Comparison of ENCODE assay signal across 16 cellular contexts in the genomic region with DNA sequence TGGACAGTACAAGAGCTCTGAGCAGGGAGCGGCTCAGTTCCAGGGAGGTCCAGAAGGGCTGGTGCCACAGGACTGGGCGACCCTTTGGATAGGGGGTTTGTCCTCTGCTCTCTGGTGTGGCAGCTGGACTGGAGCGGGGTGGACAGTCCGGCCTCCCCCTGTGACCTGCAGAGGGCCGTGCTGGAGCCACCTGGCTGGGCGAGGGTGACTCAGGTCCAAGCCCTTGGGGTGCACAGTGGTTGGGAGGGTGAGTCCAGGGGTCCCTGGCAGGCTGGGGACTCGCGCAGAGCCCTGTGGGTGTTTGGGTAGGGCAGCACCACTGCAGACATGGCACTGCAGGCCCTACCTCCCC. TPM values are rescaled to one million over a fixed set of nuclear protein-coding genes. Genes with fewer than 3 reads are reported as not detected.
DNase-seq lines count a peak whose midpoint lies in the region; TF ChIP-seq lines count a peak whose summit lies in the region.
"Had no signal": no experiment of that assay in that cellular context is flagged by ENCODE, and none has a peak within 500 bp of the region (broad histone marks: within the 10 kb centered on the region; RNA-seq: fewer than 3 reads in every experiment).

No MANE protein-coding gene starts in this region.

- no peak for TF ChIP-seq EP300 in transverse colon (IDR thresholded peaks at IDR 0.05; ENCODE audit: low read depth)

- CTCF ChIA-PET in mammary epithelial cell (lab: Charles Lee; ENCODE audit: low non-redundant PET), result no interaction called here

- H3K27ac ChIP-seq in breast epithelium, result peak overlapping the region; percentile 40 to 82
- H3K27ac ChIP-seq in mammary epithelial cell (ENCODE audit: insufficient read depth, low read depth, low read length), result no peak overlapping the region
- H3K27ac ChIP-seq in transverse colon, result peak overlapping the region; percentile 59 to 82 (median 66)

- DNase-seq in breast epithelium (ENCODE audit: low spot score in 2 of 2) (no peak), mammary epithelial cell (no peak), neural crest cell (ENCODE audit: low read depth, low spot score) (no peak), transverse colon (no peak), SIG-M5 treated with dmso at 0.1 percent for 504 hours (lab: John Stamatoyannopoulos, UW; ENCODE audit: unreplicated experiment) (no peak), iPS-NIHi11 (ENCODE audit: low spot score) (no peak), progenitor cell of endocrine pancreas (ENCODE audit: low spot score, unreplicated experiment) (no peak)
- DNase-seq: activated T-cell treated with anti-CD3 and anti-CD28 coated beads for 4 hours, Caco-2, dermis blood vessel endothelial cell, NCI-H1048, NCI-H226, retina, T-helper 1 cell had no signal

- TF ChIP-seq CTCF in breast epithelium (IDR thresholded peaks at IDR 0.05) (no peak), mammary epithelial cell (conservative IDR thresholded peaks at IDR 0.05 in 1 of 2, IDR thresholded peaks at IDR 0.05 in 1 of 2; ENCODE audit: extremely low read depth in 1 of 2, insufficient read depth in 1 of 2, low read depth in 1 of 2, low read length in 2 of 2) (no peak), neural crest cell (conservative IDR thresholded peaks at IDR 0.05) (no peak), transverse colon (IDR thresholded peaks at IDR 0.05) (no peak), progenitor cell of endocrine pancreas (IDR thresholded peaks at IDR 0.05; ENCODE audit: unreplicated experiment) (no peak)

- H3K36me3 Mint-ChIP-seq in dendritic cell treated with granulocyte-macrophage colony-stimulating factor and Interleukin-4, amounts not matched to agents 40 ng/mL and 50 ng/mL, for 4 days (ENCODE audit: low read depth), result peaks cover 69% of the 10 kb centered on the region
- H3K36me3 Mint-ChIP-seq in neural crest cell (ENCODE audit: low read depth), result no peaks in the 10 kb centered on the region
- no peaks in the 10 kb centered on the region for H3K36me3 Mint-ChIP-seq in progenitor cell of endocrine pancreas (ENCODE audit: insufficient read depth)

- H3K4me1 Mint-ChIP-seq in dendritic cell treated with granulocyte-macrophage colony-stimulating factor and Interleukin-4, amounts not matched to agents 40 ng/mL and 50 ng/mL, for 4 days (ENCODE audit: low read depth), result peaks cover 66% of the 10 kb centered on the region
- H3K4me1 Mint-ChIP-seq in neural crest cell (peaks cover 24% of the 10 kb centered on the region), progenitor cell of endocrine pancreas (ENCODE audit: low read depth) (peaks cover 1% of the 10 kb centered on the region)

- H3K9ac ChIP-seq in mammary epithelial cell (ENCODE audit: insufficient read depth, low read length), result no peak overlapping the region

- in situ Hi-C loops in mammary epithelial cell (cut with MboI; ENCODE audit: low sequenced_read_pairs in 2 of 2) (no loop called here), transverse colon (cut with MboI; ENCODE audit: low pct_ligation_motif_present in 1 of 4, low pct_unique_long_range_greater_than_20kb in 1 of 4, low sequenced_read_pairs in 3 of 4) (no loop called here)

- no peaks in the 10 kb centered on the region for H4K20me1 ChIP-seq in mammary epithelial cell (ENCODE audit: insufficient read depth, low read length)

- H3K27me3 Mint-ChIP-seq in dendritic cell treated with granulocyte-macrophage colony-stimulating factor and Interleukin-4, amounts not matched to agents 40 ng/mL and 50 ng/mL, for 4 days, result no peaks in the 10 kb centered on the region
- H3K27me3 Mint-ChIP-seq in neural crest cell (ENCODE audit: low read depth) (peaks cover 2% of the 10 kb centered on the region), progenitor cell of endocrine pancreas (peaks cover 13% of the 10 kb centered on the region)
- H3K27me3 Mint-ChIP-seq: stimulated activated naive CD8-positive, alpha-beta T cell treated with anti-CD3 and anti-CD28 coated beads, Interleukin-15, Interleukin-2, amounts not matched to agents 100 ng/mL and 50 ng/mL, for 24 hours had no signal

- H3K36me3 ChIP-seq in breast epithelium (no peaks in the 10 kb centered on the region), mammary epithelial cell (ENCODE audit: insufficient read depth, low read length) (peaks cover 1% of the 10 kb centered on the region), transverse colon (no peaks in the 10 kb centered on the region)

- dilution Hi-C loops in mammary epithelial cell (cut with HindIII; ENCODE audit: low sequenced_read_pairs), result no loop called here

- H3K79me2 ChIP-seq in mammary epithelial cell (ENCODE audit: insufficient read depth, low read length), result peaks cover 8% of the 10 kb centered on the region

- peaks cover 0 to 9% of the 10 kb centered on the region in 2 donors for H3K4me1 ChIP-seq in breast epithelium
- H3K4me1 ChIP-seq in mammary epithelial cell (ENCODE audit: insufficient read depth, low read length), result peaks cover 6% of the 10 kb centered on the region
- peaks cover 25 to 54% (median 35%) of the 10 kb centered on the region in 4 donors for H3K4me1 ChIP-seq in transverse colon

- peak overlapping the region in 1 of 3 donors; percentile 19 for H3K4me3 ChIP-seq in breast epithelium
- no peak overlapping the region for H3K4me3 ChIP-seq in mammary epithelial cell (replicated peaks in 1 of 3; ENCODE audit: insufficient read depth in 1 of 3, low read depth in 2 of 3, low read length in 3 of 3)
- no peak overlapping the region for H3K4me3 ChIP-seq in transverse colon

- H3K9me3 Mint-ChIP-seq in dendritic cell treated with granulocyte-macrophage colony-stimulating factor and Interleukin-4, amounts not matched to agents 40 ng/mL and 50 ng/mL, for 4 days, result no peaks in the 10 kb centered on the region
- no peaks in the 10 kb centered on the region for H3K9me3 Mint-ChIP-seq in neural crest cell
- H3K9me3 Mint-ChIP-seq in progenitor cell of endocrine pancreas (ENCODE audit: low read depth), result no peaks in the 10 kb centered on the region
- H3K9me3 Mint-ChIP-seq: stimulated activated naive CD8-positive, alpha-beta T cell treated with anti-CD3 and anti-CD28 coated beads, Interleukin-15, Interleukin-2, amounts not matched to agents 100 ng/mL and 50 ng/mL, for 24 hours had no signal

- no TSS peak for BruUV-seq in mammary epithelial cell (replicated peaks; lab: Mats Ljungman, UMichigan)

- H3K4me3 Mint-ChIP-seq in dendritic cell treated with granulocyte-macrophage colony-stimulating factor and Interleukin-4, amounts not matched to agents 40 ng/mL and 50 ng/mL, for 4 days, result no peak overlapping the region
- peak overlapping the region; percentile 58 for H3K4me3 Mint-ChIP-seq in neural crest cell
- no peak overlapping the region for H3K4me3 Mint-ChIP-seq in progenitor cell of endocrine pancreas (ENCODE audit: low read depth)
- H3K4me3 Mint-ChIP-seq: stimulated activated naive CD8-positive, alpha-beta T cell treated with anti-CD3 and anti-CD28 coated beads, Interleukin-15, Interleukin-2, amounts not matched to agents 100 ng/mL and 50 ng/mL, for 24 hours had no signal

- WGBS in mammary epithelial cell (ENCODE audit: low coverage, missing lambda C conversion rate), result 77% methylated on average over 6 of the region's 8 CpGs
- 47% methylated on average over 3 of the region's 8 CpGs; no CpG with 5 or more reads in 1 of the 2 donors for WGBS in transverse colon (ENCODE audit: low coverage in 1 of 2), 2 donors

- H3K9me3 ChIP-seq in breast epithelium (no peaks in the 10 kb centered on the region), mammary epithelial cell (replicated peaks; ENCODE audit: insufficient read depth, low read length) (no peaks in the 10 kb centered on the region), transverse colon (no peaks in the 10 kb centered on the region)
- H3K9me3 ChIP-seq: Caco-2 had no signal

- intact Hi-C loops in breast epithelium (cut with DNase I; ENCODE audit: low total_unique reads) (no loop called here), mammary epithelial cell (cut with micrococcal nuclease) (no loop called here), transverse colon (cut with DNase I; ENCODE audit: low total_unique reads) (no loop called here)
- intact Hi-C loops in dendritic cell treated with granulocyte-macrophage colony-stimulating factor and Interleukin-4, amounts not matched to agents 40 ng/mL and 50 ng/mL, for 4 days (cut with micrococcal nuclease), result no loop called here

- no peak for TF ChIP-seq POLR2A in breast epithelium (IDR thresholded peaks at IDR 0.05)
- no peak for TF ChIP-seq POLR2A in transverse colon (IDR thresholded peaks at IDR 0.05)

- H3K27ac Mint-ChIP-seq in dendritic cell treated with granulocyte-macrophage colony-stimulating factor and Interleukin-4, amounts not matched to agents 40 ng/mL and 50 ng/mL, for 4 days, result peak overlapping the region; percentile 5
- H3K27ac Mint-ChIP-seq in neural crest cell (ENCODE audit: unreplicated experiment), result no peak overlapping the region
- H3K27ac Mint-ChIP-seq in progenitor cell of endocrine pancreas, result no peak overlapping the region

- H3K27me3 ChIP-seq in breast epithelium (no peaks in the 10 kb centered on the region), mammary epithelial cell (ENCODE audit: insufficient read depth, low read length) (no peaks in the 10 kb centered on the region), transverse colon (no peaks in the 10 kb centered on the region)

- no peak overlapping the region for H3K4me2 ChIP-seq in mammary epithelial cell (ENCODE audit: insufficient read depth, low read depth, low read length)

- no peak overlapping the region for H2AFZ ChIP-seq in mammary epithelial cell (ENCODE audit: low read depth, low read length)

RNA-seq across cellular contexts. Expression of gene SSBP4, which starts 7.2 kb away (rescaled TPM):
- total RNA-seq in breast epithelium (10 to 100 TPM; 29.4 to 71.8 (median 46.7) TPM), mammary epithelial cell (10 to 100 TPM; 34.0 to 41.0 TPM), neural crest cell (68.0 and 71.8 TPM in 2 replicates), transverse colon (10 to 100 TPM in 3 of 4 donors, 1 to 10 TPM in 1; 9.4 to 40.4 (median 32.2) TPM), progenitor cell of endocrine pancreas (57.7 and 61.8 TPM in 2 replicates)
- polyA plus RNA-seq in mammary epithelial cell, result 14.3 TPM
- polyA minus RNA-seq in mammary epithelial cell, result 1.7 TPM

RNA-seq across cellular contexts. Expression of gene ISYNA1, which starts 11.5 kb away (rescaled TPM):
- 10 to 100 TPM in 2 of 3 donors, 1 to 10 TPM in 1; 7.4 to 42.9 (median 40.2) TPM for total RNA-seq in breast epithelium
- total RNA-seq in mammary epithelial cell, result 10 to 100 TPM; 13.0 to 26.3 TPM
- 14.9 TPM for polyA plus RNA-seq in mammary epithelial cell
- polyA minus RNA-seq in mammary epithelial cell, result 10.4 TPM
- 251 and 254 TPM in 2 replicates for total RNA-seq in neural crest cell
- total RNA-seq in transverse colon, result 10 to 100 TPM in 2 of 4 donors, 1 to 10 TPM in 2; 3.0 to 15.1 (median 8.8) TPM
- total RNA-seq in progenitor cell of endocrine pancreas, result 234 TPM in 2 replicates

RNA-seq across cellular contexts. Expression of gene LRRC25, which starts 29.0 kb away (rescaled TPM):
- total RNA-seq in breast epithelium (10 to 100 TPM in 1 of 3 donors, 1 to 10 TPM in 2; 3.9 to 27.2 (median 7.2) TPM), mammary epithelial cell (not detected), neural crest cell (not detected in 2 replicates), transverse colon (1 to 10 TPM in 3 of 4 donors, not detected in 1; 3.3 to 4.9 (median 4.1) TPM), progenitor cell of endocrine pancreas (not detected in 2 replicates)
- not detected for polyA plus RNA-seq in mammary epithelial cell
- not detected for polyA minus RNA-seq in mammary epithelial cell
- total RNA-seq: Caco-2, dermis blood vessel endothelial cell had no signal

RNA-seq across cellular contexts. Expression of gene GDF15, which starts 40.4 kb away (rescaled TPM):
- total RNA-seq in breast epithelium (10 to 100 TPM in 1 of 3 donors, 1 to 10 TPM in 2; 2.7 to 60.3 (median 9.2) TPM), mammary epithelial cell (10 to 100 TPM; 78.7 to 93.2 TPM), neural crest cell (1.2 TPM in 2 replicates), transverse colon (10 to 100 TPM; 36.3 to 77.0 (median 58.9) TPM), progenitor cell of endocrine pancreas (10.5 and 14.4 TPM in 2 replicates)
- polyA plus RNA-seq in mammary epithelial cell, result 21.2 TPM
- 1.8 TPM for polyA minus RNA-seq in mammary epithelial cell
